Comparison of ENCODE assay signal across 22 cellular contexts in the genomic region with DNA sequence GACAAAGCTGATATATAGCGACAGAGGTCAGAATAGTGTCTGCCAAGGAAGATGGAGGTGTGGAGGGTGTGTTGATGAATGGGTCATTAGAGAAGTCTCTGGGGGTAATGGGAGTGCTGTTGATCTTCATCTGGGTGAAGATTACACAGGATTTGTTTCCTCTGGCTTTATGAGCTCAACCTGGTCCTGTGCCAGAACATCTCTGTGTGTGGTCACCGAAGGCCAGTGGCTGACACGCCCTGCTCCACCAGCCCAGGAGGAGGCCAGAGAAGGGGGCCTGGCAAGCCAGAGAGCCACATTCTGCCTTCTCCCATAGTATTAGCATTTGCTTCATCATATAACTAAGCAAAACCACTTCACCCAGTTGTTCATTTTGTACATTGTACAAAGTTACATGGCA.
A peak's percentile ranks its signal among the peaks of the same experiment; 100 is the strongest.
DNase-seq lines count a peak whose midpoint lies in the region; ATAC-seq lines count a peak whose summit lies in the region.
"Had no signal": no experiment of that assay in that cellular context is flagged by ENCODE, and none has a peak within 500 bp of the region (broad histone marks: within the 10 kb centered on the region; RNA-seq: fewer than 3 reads in every experiment).

No MANE protein-coding gene starts in this region.

- H3K4me1 Mint-ChIP-seq in naive B cell = peaks cover 5 to 42% (median 25%) of the 10 kb centered on the region in 3 donors
- H3K4me1 Mint-ChIP-seq: activated CD4-positive, alpha-beta T cell treated with anti-CD3 and anti-CD28 coated beads for 36 hours; natural killer cell; T-cell had no signal

- peaks cover 0 to 7% (median 3%) of the 10 kb centered on the region in 7 donors for H3K9me3 Mint-ChIP-seq in naive B cell
- H3K9me3 Mint-ChIP-seq: activated T-cell treated with anti-CD3 and anti-CD28 coated beads, Interleukin-2, amount 50 U/mL, for 24 hours; natural killer cell; T-cell had no signal

- H3K27me3 Mint-ChIP-seq in naive B cell = no peaks in the 10 kb centered on the region

- peaks cover 6 to 20% of the 10 kb centered on the region in 2 donors for H3K36me3 Mint-ChIP-seq in naive B cell
- H3K36me3 Mint-ChIP-seq: natural killer cell, T-cell had no signal

- H3K4me3 Mint-ChIP-seq in naive B cell = no peak overlapping the region
- H3K4me3 Mint-ChIP-seq: activated CD4-positive, alpha-beta T cell treated with anti-CD3 and anti-CD28 coated beads for 36 hours; activated T-cell treated with anti-CD3 and anti-CD28 coated beads, Interleukin-2, amount 50 U/mL, for 24 hours; natural killer cell; T-cell had no signal

- DNase-seq in Daoy (ENCODE audit: low read depth) (peak; percentile 48), RPMI7951 (ENCODE audit: low read depth) (peak; percentile 70), glomerular visceral epithelial cell (ENCODE audit: extremely low spot score) (peak; percentile 69), naive B cell (no peak), NCI-H2227 (lab: John Stamatoyannopoulos, UW; ENCODE audit: unreplicated experiment) (no peak), medulla oblongata (ENCODE audit: extremely low spot score) (no peak), GM19238 (ENCODE audit: insufficient read length, low spot score) (no peak)
- DNase-seq: activated CD4-positive, alpha-beta T cell treated with anti-CD3 and anti-CD28 coated beads for 36 hours; activated CD8-positive, alpha-beta memory T cell treated with anti-CD3 and anti-CD28 coated beads for 24 hours; activated naive CD4-positive, alpha-beta T cell treated with Interleukin-2 at 50 U/mL for 16 hours; activated T-cell treated with anti-CD3 and anti-CD28 coated beads, Interleukin-2, amount 50 U/mL, for 24 hours; amygdala; C1 segment of cervical spinal cord; caudate nucleus; EL; hippocampal formation; natural killer cell; NCI-H1417; SHP77 treated with DMSO at 0.1 percent for 48 hours; substantia nigra; T-cell had no signal

- no peak for ATAC-seq in naive B cell (ENCODE audit: low read depth in 2 of 2)
- no peak for ATAC-seq in HG03280 (IDR thresholded peaks at IDR 0.05; ENCODE audit: unreplicated experiment)
- ATAC-seq: activated CD4-positive, alpha-beta T cell treated with anti-CD3 and anti-CD28 coated beads for 36 hours; natural killer cell; T-cell had no signal

- H3K27ac Mint-ChIP-seq in naive B cell = peak overlapping the region in 4 of 6 donors; percentile 4 to 52 (median 31)
- H3K27ac Mint-ChIP-seq: activated CD4-positive, alpha-beta T cell treated with anti-CD3 and anti-CD28 coated beads for 36 hours; activated T-cell treated with anti-CD3 and anti-CD28 coated beads, Interleukin-2, amount 50 U/mL, for 24 hours; natural killer cell; T-cell had no signal

Comparison
In these comparisons a context has a peak if more than half of its experiments do, and no peak if none do; other contexts are left out.
1. DNase-seq: peak in Daoy (single experiment), RPMI7951 (single experiment) and glomerular visceral epithelial cell (single experiment); none in naive B cell (single experiment), NCI-H2227 (single experiment), medulla oblongata (single experiment) and GM19238 (single experiment).